Comparison of ENCODE assay signal across 13 cellular contexts in the genomic region with DNA sequence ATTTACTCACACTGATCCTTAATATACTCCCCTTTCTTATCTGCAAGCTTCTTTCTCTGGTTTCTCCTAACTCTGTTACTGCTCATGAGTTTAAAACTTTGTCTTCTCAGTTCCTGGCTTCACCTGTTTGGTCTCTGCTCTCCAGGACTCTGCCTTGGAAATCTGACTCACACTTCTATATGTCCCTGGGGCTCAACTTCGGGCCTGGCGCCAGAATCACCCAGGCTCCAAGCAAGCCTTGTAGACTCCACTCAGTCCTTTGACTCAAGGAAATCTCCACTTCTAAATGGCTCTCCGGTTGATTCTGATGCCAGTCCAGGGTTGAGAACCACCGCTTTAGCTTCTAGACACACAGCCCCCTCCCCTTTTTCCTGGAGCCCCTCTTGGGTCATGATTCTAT. TPM values are rescaled to one million over a fixed set of nuclear protein-coding genes. Genes with fewer than 3 reads are reported as not detected.
DNase-seq lines count a peak whose midpoint lies in the region; ATAC-seq, FAIRE-seq and TF ChIP-seq lines count a peak whose summit lies in the region.
"Had no signal": no experiment of that assay in that cellular context is flagged by ENCODE, and none has a peak within 500 bp of the region (broad histone marks: within the 10 kb centered on the region; RNA-seq: fewer than 3 reads in every experiment).

No MANE protein-coding gene starts in this region.

- no peak for TF ChIP-seq CTCF in choroid plexus epithelial cell (conservative IDR thresholded peaks at IDR 0.05; ENCODE audit: low read depth, low read length)
- no peak for TF ChIP-seq CTCF in lower leg skin (IDR thresholded peaks at IDR 0.05)

- no peak for TF ChIP-seq POLR2A in lower leg skin (IDR thresholded peaks at IDR 0.05)

- H3K4me3 ChIP-seq in choroid plexus epithelial cell (ENCODE audit: low read depth, low read length), result no peak overlapping the region
- H3K4me3 ChIP-seq in lower leg skin (ENCODE audit: low read depth, poor library complexity, severe bottlenecking), result no peak overlapping the region

- peak; percentile 39 for DNase-seq in DMS53 (lab: John Stamatoyannopoulos, UW)
- no peak for DNase-seq in DMS53 treated with DMSO at 0.1 percent for 48 hours (lab: John Stamatoyannopoulos, UW; ENCODE audit: unreplicated experiment)
- peak; percentile 69 for DNase-seq in choroid plexus epithelial cell (ENCODE audit: low read depth)
- DNase-seq in lower leg skin (ENCODE audit: low spot score in 2 of 2), result peak; percentile 53 to 93
- peak; percentile 73 for DNase-seq in urothelium cell line (ENCODE audit: low spot score)
- DNase-seq in midbrain (lab: John Stamatoyannopoulos, UW), result no peak
- no peak for DNase-seq in NCI-H2029 treated with DMSO at 0.1 percent for 48 hours (lab: John Stamatoyannopoulos, UW)
- DNase-seq: anterior cingulate cortex; kidney glomerular epithelial cell; stimulated activated CD4-positive, alpha-beta T cell treated with anti-CD3 and anti-CD28 coated beads, Interleukin-4, amount 100 ng/mL, for 4 hours had no signal

- no peak for ATAC-seq in GM19035 (IDR thresholded peaks at IDR 0.05; ENCODE audit: unreplicated experiment)

- WGBS in lower leg skin, 2 donors, result 39 to 44% methylated on average over 4 of the region's 4 CpGs

- intact Hi-C loops in lower leg skin (cut with DNase I; ENCODE audit: low total_unique reads), result no loop called here

- FAIRE-seq in urothelium cell line (lab: Jason Lieb, UNC), result no peak
- FAIRE-seq: A204.1, TTC549 had no signal

RNA-seq across cellular contexts. Expression of a gene that starts 57.8 kb away (rescaled TPM):
- under 1 TPM in 2 of 4 donors, not detected in 2; 0.13 to 0.46 TPM for total RNA-seq in lower leg skin

Comparison
In these comparisons a context has a peak if more than half of its experiments do, and no peak if none do; other contexts are left out.
1. DNase-seq: peak in DMS53 (single experiment), choroid plexus epithelial cell (single experiment), lower leg skin (2 of 2) and urothelium cell line (single experiment); none in DMS53 treated with DMSO at 0.1 percent for 48 hours (single experiment), midbrain (single experiment) and NCI-H2029 treated with DMSO at 0.1 percent for 48 hours (single experiment).